Comparison of ENCODE assay signal across 8 cellular contexts in the genomic region with DNA sequence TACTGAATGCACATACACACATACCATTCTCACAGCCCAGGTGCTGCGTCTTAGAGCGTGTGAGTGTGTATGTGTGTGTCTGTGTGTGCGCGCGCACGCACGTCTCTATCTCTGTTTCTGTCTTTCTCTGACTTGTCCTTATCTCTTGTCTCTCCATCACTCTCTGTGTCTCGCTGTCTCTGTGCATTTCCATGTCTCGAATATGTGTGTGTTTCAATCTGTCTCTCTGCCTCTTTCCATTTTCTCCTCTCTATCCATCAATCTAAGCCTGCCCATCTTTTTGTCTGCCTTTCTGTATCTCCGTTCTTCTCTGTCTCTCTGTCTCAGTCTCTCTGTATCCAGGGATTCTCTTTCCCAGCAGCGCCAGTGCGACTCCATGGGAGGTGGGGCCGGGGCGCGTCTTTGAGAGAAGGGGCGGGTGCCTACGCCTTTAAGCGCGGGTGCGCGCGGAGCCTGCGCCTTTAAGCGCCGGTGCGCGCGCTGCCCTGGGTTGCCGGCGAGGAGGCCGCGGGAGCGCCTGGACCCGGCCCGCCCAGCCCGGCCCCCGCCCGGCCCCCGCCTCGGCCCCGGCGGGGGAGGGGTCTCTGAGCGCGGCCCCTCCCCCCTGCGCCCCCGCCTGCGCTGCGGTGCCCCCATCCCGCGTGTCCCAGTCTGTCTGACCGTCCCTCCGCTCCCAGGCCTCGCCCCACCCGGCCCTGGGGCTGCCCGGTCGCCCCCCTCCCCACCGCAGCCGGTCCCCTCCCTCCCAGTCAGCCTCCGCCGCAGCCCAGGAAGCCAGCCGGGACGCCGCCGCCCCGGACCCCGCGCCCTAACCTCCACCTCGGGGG. TPM values are rescaled to one million over a fixed set of nuclear protein-coding genes. Genes with fewer than 3 reads are reported as not detected.
A peak's percentile ranks its signal among the peaks of the same experiment; 100 is the strongest.
DNase-seq lines count a peak whose midpoint lies in the region; ATAC-seq and TF ChIP-seq lines count a peak whose summit lies in the region.

A gene with protein sequence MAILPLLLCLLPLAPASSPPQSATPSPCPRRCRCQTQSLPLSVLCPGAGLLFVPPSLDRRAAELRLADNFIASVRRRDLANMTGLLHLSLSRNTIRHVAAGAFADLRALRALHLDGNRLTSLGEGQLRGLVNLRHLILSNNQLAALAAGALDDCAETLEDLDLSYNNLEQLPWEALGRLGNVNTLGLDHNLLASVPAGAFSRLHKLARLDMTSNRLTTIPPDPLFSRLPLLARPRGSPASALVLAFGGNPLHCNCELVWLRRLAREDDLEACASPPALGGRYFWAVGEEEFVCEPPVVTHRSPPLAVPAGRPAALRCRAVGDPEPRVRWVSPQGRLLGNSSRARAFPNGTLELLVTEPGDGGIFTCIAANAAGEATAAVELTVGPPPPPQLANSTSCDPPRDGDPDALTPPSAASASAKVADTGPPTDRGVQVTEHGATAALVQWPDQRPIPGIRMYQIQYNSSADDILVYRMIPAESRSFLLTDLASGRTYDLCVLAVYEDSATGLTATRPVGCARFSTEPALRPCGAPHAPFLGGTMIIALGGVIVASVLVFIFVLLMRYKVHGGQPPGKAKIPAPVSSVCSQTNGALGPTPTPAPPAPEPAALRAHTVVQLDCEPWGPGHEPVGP (plus strand): TSS at position 464 of the 827 bp plus-strand sequence. CDS start 3,052 bp downstream, outside the sequence.

- H3K27me3 ChIP-seq in BE2C (no peaks in the 10 kb centered on the region), HUES48 (ENCODE audit: control insufficient read depth, insufficient read depth, low read length) (no peaks in the 10 kb centered on the region), stomach (peaks cover 0 to 5% (median 0%) of the 10 kb centered on the region in 3 donors)

- DNase-seq in BE2C = peak; percentile 88
- peak; percentile 68 for DNase-seq in OCI-LY7 (ENCODE audit: low spot score)
- peak; percentile 49 for DNase-seq in activated T-helper 9 cell treated with anti-CD3 and anti-CD28 coated beads, Interleukin-2, amount 50 U/mL, for 16 hours (ENCODE audit: low read depth)
- peak; percentile 73 for DNase-seq in fibroblast of villous mesenchyme (ENCODE audit: low read depth)
- peak in 5 of 10 donors; percentile 25 to 67 (median 43) for DNase-seq in naive thymus-derived CD8-positive, alpha-beta T cell
- peak; percentile 81 for DNase-seq in stomach
- no peak for DNase-seq in GF-D8 (lab: John Stamatoyannopoulos, UW)

- no peaks in the 10 kb centered on the region for H3K4me1 ChIP-seq in BE2C
- peaks cover 19% of the 10 kb centered on the region for H3K4me1 ChIP-seq in HUES48 (ENCODE audit: control insufficient read depth, insufficient read depth, low read length)
- H3K4me1 ChIP-seq in OCI-LY7 (ENCODE audit: insufficient read depth, low read length, poor library complexity, severe bottlenecking) = peaks cover 6% of the 10 kb centered on the region
- peaks cover 26 to 54% (median 38%) of the 10 kb centered on the region in 4 donors for H3K4me1 ChIP-seq in stomach

- H3K9ac ChIP-seq in HUES48 (ENCODE audit: low read depth, low read length) = 0 out of 2 replicates have a peak within 1 kb of the TSS, but pooled peaks have one; percentile 38

- TF ChIP-seq EP300 in stomach (IDR thresholded peaks at IDR 0.05) = no peak

- H3K4me3 ChIP-seq in BE2C (ENCODE audit: low read depth, low read length) (peak within 1 kb of the TSS; percentile 56), HUES48 (ENCODE audit: low read depth, low read length) (peak within 1 kb of the TSS; percentile 76), OCI-LY7 (ENCODE audit: low read depth, low read length, poor library complexity, severe bottlenecking) (peak within 1 kb of the TSS; percentile 80), fibroblast of villous mesenchyme (ENCODE audit: low read depth, low read length) (peak within 1 kb of the TSS; percentile 72), stomach (peak within 1 kb of the TSS; percentile 68 to 83 (median 78))

- peak within 1 kb of the TSS; percentile 82 for H3K4me2 ChIP-seq in OCI-LY7 (ENCODE audit: low read length)

- H4K20me1 ChIP-seq in OCI-LY7 (ENCODE audit: insufficient read depth, low read length) = no peaks in the 10 kb centered on the region

- no peak within 1 kb of the TSS for H3K27ac ChIP-seq in HUES48 (ENCODE audit: low read depth, low read length)
- no peak within 1 kb of the TSS for H3K27ac ChIP-seq in OCI-LY7 (ENCODE audit: low read depth, low read length, poor library complexity, severe bottlenecking)
- H3K27ac ChIP-seq in stomach = peak within 1 kb of the TSS; percentile 45 to 92 (median 87)

- intact Hi-C loops in OCI-LY7 (cut with micrococcal nuclease; ENCODE audit: unreplicated experiment) (no loop called here), stomach (cut with DNase I; ENCODE audit: low total_unique reads) (no loop called here)

- peaks cover 0 to 21% (median 2%) of the 10 kb centered on the region in 3 donors for H3K36me3 Mint-ChIP-seq in naive thymus-derived CD8-positive, alpha-beta T cell

- ATAC-seq in naive thymus-derived CD8-positive, alpha-beta T cell = peak in 1 of 2 donors; percentile 10

- H3K9me2 ChIP-seq in OCI-LY7 (ENCODE audit: insufficient read depth, low read length) = no peaks in the 10 kb centered on the region

- H3K36me3 ChIP-seq in BE2C = no peaks in the 10 kb centered on the region; the same call in 1 of the 2 replicates
- peaks cover 16% of the 10 kb centered on the region; the same call in 1 of the 2 replicates for H3K36me3 ChIP-seq in HUES48 (ENCODE audit: control insufficient read depth, insufficient read depth, low read length)
- no peaks in the 10 kb centered on the region for H3K36me3 ChIP-seq in OCI-LY7 (ENCODE audit: insufficient read depth, low read length)
- peaks cover 15 to 27% (median 20%) of the 10 kb centered on the region in 4 donors for H3K36me3 ChIP-seq in stomach

- H3K27me3 Mint-ChIP-seq in naive thymus-derived CD8-positive, alpha-beta T cell = peaks cover 0 to 4% (median 0%) of the 10 kb centered on the region in 5 donors

- 1 to 3% (median 2%) methylated on average over 23 to 62 of the region's 68 CpGs for WGBS in stomach, 5 donors

- BruUV-seq in OCI-LY7 (replicated peaks; lab: Mats Ljungman, UMichigan) = no TSS peak

- TF ChIP-seq POLR2A in stomach (IDR thresholded peaks at IDR 0.05) = no peak

- H3K9me3 ChIP-seq in BE2C (no peaks in the 10 kb centered on the region), HUES48 (ENCODE audit: control insufficient read depth, insufficient read depth, low read length) (no peaks in the 10 kb centered on the region), OCI-LY7 (ENCODE audit: low read length) (no peaks in the 10 kb centered on the region), stomach (no peaks in the 10 kb centered on the region)

- peaks cover 24 to 58% (median 44%) of the 10 kb centered on the region in 4 donors for H3K4me1 Mint-ChIP-seq in naive thymus-derived CD8-positive, alpha-beta T cell

- TF ChIP-seq CTCF in BE2C (IDR thresholded peaks at IDR 0.05; ENCODE audit: low read depth, low read length) (no peak), OCI-LY7 (conservative IDR thresholded peaks at IDR 0.05; ENCODE audit: low read length) (no peak), fibroblast of villous mesenchyme (IDR thresholded peaks at IDR 0.05; ENCODE audit: insufficient read depth, low read depth, low read length) (no peak), stomach (IDR thresholded peaks at IDR 0.05) (no peak)

- H3K4me3 Mint-ChIP-seq in naive thymus-derived CD8-positive, alpha-beta T cell = peak within 1 kb of the TSS; percentile 81 to 96 (median 92)

- peak within 1 kb of the TSS; percentile 84 to 96 (median 90) for H3K27ac Mint-ChIP-seq in naive thymus-derived CD8-positive, alpha-beta T cell

- CTCF ChIA-PET in OCI-LY7 (lab: Charles Lee; ENCODE audit: unreplicated experiment) = no interaction called here

- POLR2A ChIA-PET in OCI-LY7 (lab: Charles Lee) = no interaction called here
- POLR2A ChIA-PET in naive thymus-derived CD8-positive, alpha-beta T cell (lab: Charles Lee) = no interaction called here

- H3K9me3 Mint-ChIP-seq in naive thymus-derived CD8-positive, alpha-beta T cell = no peaks in the 10 kb centered on the region

- peak within 1 kb of the TSS; percentile 59 for H2AFZ ChIP-seq in OCI-LY7 (ENCODE audit: low read length)

- H3K79me2 ChIP-seq in OCI-LY7 (ENCODE audit: insufficient read depth, low read depth, low read length) = no peaks in the 10 kb centered on the region

RNA-seq across cellular contexts. Expression of the gene that starts here (rescaled TPM):
- 21.5 TPM for polyA plus RNA-seq in BE2C (2012; ENCODE audit: insufficient read depth, insufficient read length, low read depth)
- 2.8 and 3.1 TPM in 2 replicates for total RNA-seq in OCI-LY7 (2014; rRNA removed; shearing (Covaris generic))
- total RNA-seq in OCI-LY7 (2022) (3.4 and 6.0 TPM in 2 replicates), fibroblast of villous mesenchyme (3.5 and 6.8 TPM in 2 replicates), stomach (10 to 100 TPM in 2 of 5 donors, 1 to 10 TPM in 2, under 1 TPM in 1; 0.73 to 48.1 (median 4.0) TPM)
- total RNA-seq in naive thymus-derived CD8-positive, alpha-beta T cell = 10 to 100 TPM; 11.2 to 11.4 TPM
- 1 to 10 TPM in 2 of 3 donors, under 1 TPM in 1; 0.62 to 1.4 (median 1.1) TPM for polyA plus RNA-seq in naive thymus-derived CD8-positive, alpha-beta T cell
- 1 to 10 TPM; 2.0 to 6.7 (median 2.6) TPM for polyA plus RNA-seq in stomach

Comparison
In these comparisons a context has a peak if more than half of its experiments do, and no peak if none do; other contexts are left out.
1. H3K27ac ChIP-seq: peak in stomach (5 of 5); none in HUES48 (single experiment) and OCI-LY7 (single experiment).
2. Peak in every context shown above with its lines, with median percentiles within 50 percentile points of each other: H3K4me3 ChIP-seq.